ENCODE assay signal across 18 cellular contexts in the genomic region with DNA sequence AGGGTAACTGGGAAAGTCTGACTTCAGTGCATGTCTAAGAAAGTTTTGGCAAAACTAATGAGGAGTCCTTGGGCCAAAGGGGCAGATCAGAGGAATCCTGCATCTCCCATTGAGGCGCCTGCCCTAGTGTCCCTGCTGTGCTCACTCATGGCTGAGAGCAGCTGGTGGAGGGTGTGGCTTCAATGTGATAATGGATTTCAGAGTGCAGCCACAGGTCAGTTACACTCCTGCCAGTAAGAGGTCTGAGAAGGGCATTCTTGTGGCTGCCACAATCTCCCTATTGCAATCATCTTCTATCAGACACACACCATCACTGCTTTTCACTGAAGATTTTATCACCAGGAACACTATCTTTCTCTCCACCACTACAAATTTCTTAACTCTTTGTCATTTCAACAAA.
A peak's percentile ranks its signal among the peaks of the same experiment; 100 is the strongest.
DNase-seq lines count a peak whose midpoint lies in the region; ATAC-seq and TF ChIP-seq lines count a peak whose summit lies in the region.
"Had no signal": no experiment of that assay in that cellular context is flagged by ENCODE, and none has a peak within 500 bp of the region (broad histone marks: within the 10 kb centered on the region; RNA-seq: fewer than 3 reads in every experiment).

No MANE protein-coding gene starts in this region.

- ATAC-seq in left ventricle myocardium superior (peak; percentile 60), gastroesophageal sphincter (no peak), HG03097 (IDR thresholded peaks at IDR 0.05; ENCODE audit: low FRiP score, unreplicated experiment) (no peak), HG03196 (IDR thresholded peaks at IDR 0.05; ENCODE audit: unreplicated experiment) (no peak)

- intact Hi-C loops in left ventricle myocardium superior (cut with micrococcal nuclease) (no loop called here), cardiac septum (cut with DNase I) (no loop called here)

- no peaks in the 10 kb centered on the region for H3K9me3 Mint-ChIP-seq in glutamatergic neuron (ENCODE audit: unreplicated experiment)
- H3K9me3 Mint-ChIP-seq: activated naive CD4-positive, alpha-beta T cell treated with anti-CD3 and anti-CD28 coated beads, Interleukin-2, amount 10 ng/mL, durations not matched to agents 7 days and 5 days; stimulated activated naive CD8-positive, alpha-beta T cell treated with anti-CD3 and anti-CD28 coated beads, Interleukin-15, Interleukin-2, amounts not matched to agents 100 ng/mL and 50 ng/mL, for 24 hours; T-helper 2 cell treated with Interferon-gamma antibody and Interleukin-4, amounts not matched to agents 5 μg/mL and 100 μg/mL, for 36 hours had no signal

- no peak overlapping the region for H3K4me3 ChIP-seq in gastroesophageal sphincter

- no peak for TF ChIP-seq POLR2A in gastroesophageal sphincter (IDR thresholded peaks at IDR 0.05)

- H3K27ac Mint-ChIP-seq in glutamatergic neuron (ENCODE audit: unreplicated experiment) = no peak overlapping the region
- H3K27ac Mint-ChIP-seq: activated naive CD4-positive, alpha-beta T cell treated with anti-CD3 and anti-CD28 coated beads, Interleukin-2, amount 10 ng/mL, durations not matched to agents 7 days and 5 days; naive B cell; stimulated activated naive CD8-positive, alpha-beta T cell treated with anti-CD3 and anti-CD28 coated beads, Interleukin-15, Interleukin-2, amounts not matched to agents 100 ng/mL and 50 ng/mL, for 24 hours; T-helper 2 cell treated with Interferon-gamma antibody and Interleukin-4, amounts not matched to agents 5 μg/mL and 100 μg/mL, for 36 hours had no signal

- H3K4me3 Mint-ChIP-seq in glutamatergic neuron (ENCODE audit: unreplicated experiment) = no peak overlapping the region
- H3K4me3 Mint-ChIP-seq: activated naive CD4-positive, alpha-beta T cell treated with anti-CD3 and anti-CD28 coated beads, Interleukin-2, amount 10 ng/mL, durations not matched to agents 7 days and 5 days; naive B cell; stimulated activated naive CD8-positive, alpha-beta T cell treated with anti-CD3 and anti-CD28 coated beads, Interleukin-15, Interleukin-2, amounts not matched to agents 100 ng/mL and 50 ng/mL, for 24 hours; T-helper 2 cell treated with Interferon-gamma antibody and Interleukin-4, amounts not matched to agents 5 μg/mL and 100 μg/mL, for 36 hours had no signal

- no peak for DNase-seq in left ventricle myocardium superior
- no peak for DNase-seq in cardiac septum (ENCODE audit: low spot score)
- DNase-seq in NCI-H774 (lab: John Stamatoyannopoulos, UW) = peak; percentile 5
- peak; percentile 29 for DNase-seq in glutamatergic neuron
- DNase-seq in activated naive CD4-positive, alpha-beta T cell (lab: John Stamatoyannopoulos, UW) = no peak
- DNase-seq: activated CD4-positive, alpha-beta T cell treated with anti-CD3 and anti-CD28 coated beads for 1 hour; activated naive CD4-positive, alpha-beta T cell treated with anti-CD3 and anti-CD28 coated beads, Interleukin-2, amount 10 ng/mL, durations not matched to agents 7 days and 5 days; Caco-2; hypothalamus; naive B cell; NCI-H1436; posterior cingulate gyrus; SHP77 treated with DMSO at 0.1 percent for 48 hours had no signal

- no peaks in the 10 kb centered on the region for H3K36me3 Mint-ChIP-seq in glutamatergic neuron (ENCODE audit: unreplicated experiment)
- H3K36me3 Mint-ChIP-seq: activated naive CD4-positive, alpha-beta T cell treated with anti-CD3 and anti-CD28 coated beads, Interleukin-2, amount 10 ng/mL, durations not matched to agents 7 days and 5 days had no signal

- 80 to 100% methylated on average over 1 of the region's 1 CpG for WGBS in gastroesophageal sphincter (ENCODE audit: low coverage in 1 of 2), 2 donors

- TF ChIP-seq EP300 in gastroesophageal sphincter (IDR thresholded peaks at IDR 0.05) = no peak

- no peaks in the 10 kb centered on the region for H3K27me3 Mint-ChIP-seq in glutamatergic neuron (ENCODE audit: unreplicated experiment)
- H3K27me3 Mint-ChIP-seq: activated naive CD4-positive, alpha-beta T cell treated with anti-CD3 and anti-CD28 coated beads, Interleukin-2, amount 10 ng/mL, durations not matched to agents 7 days and 5 days; stimulated activated naive CD8-positive, alpha-beta T cell treated with anti-CD3 and anti-CD28 coated beads, Interleukin-15, Interleukin-2, amounts not matched to agents 100 ng/mL and 50 ng/mL, for 24 hours had no signal

- no peaks in the 10 kb centered on the region for H3K9me3 ChIP-seq in gastroesophageal sphincter
- H3K9me3 ChIP-seq: Caco-2 had no signal

- no peak for TF ChIP-seq CTCF in glutamatergic neuron (IDR thresholded peaks at IDR 0.05; ENCODE audit: partially characterized antibody, unreplicated experiment)
- TF ChIP-seq CTCF in gastroesophageal sphincter (IDR thresholded peaks at IDR 0.05) = no peak

- H3K27ac ChIP-seq in gastroesophageal sphincter = no peak overlapping the region

- no peaks in the 10 kb centered on the region for H3K27me3 ChIP-seq in gastroesophageal sphincter

- H3K4me1 ChIP-seq in gastroesophageal sphincter = no peaks in the 10 kb centered on the region
- H3K4me1 ChIP-seq: Caco-2 had no signal

- no peaks in the 10 kb centered on the region for H3K36me3 ChIP-seq in gastroesophageal sphincter

- H3K4me1 Mint-ChIP-seq in glutamatergic neuron (ENCODE audit: low read depth, unreplicated experiment) = peaks cover 1% of the 10 kb centered on the region

Comparison
In these comparisons a context has a peak if more than half of its experiments do, and no peak if none do; other contexts are left out.
1. DNase-seq: peak in NCI-H774 (single experiment) and glutamatergic neuron (single experiment); none in left ventricle myocardium superior (single experiment), cardiac septum (single experiment) and activated naive CD4-positive, alpha-beta T cell (0 of 4).